Comparison of ENCODE assay signal across 1 cellular context in the genomic region with DNA sequence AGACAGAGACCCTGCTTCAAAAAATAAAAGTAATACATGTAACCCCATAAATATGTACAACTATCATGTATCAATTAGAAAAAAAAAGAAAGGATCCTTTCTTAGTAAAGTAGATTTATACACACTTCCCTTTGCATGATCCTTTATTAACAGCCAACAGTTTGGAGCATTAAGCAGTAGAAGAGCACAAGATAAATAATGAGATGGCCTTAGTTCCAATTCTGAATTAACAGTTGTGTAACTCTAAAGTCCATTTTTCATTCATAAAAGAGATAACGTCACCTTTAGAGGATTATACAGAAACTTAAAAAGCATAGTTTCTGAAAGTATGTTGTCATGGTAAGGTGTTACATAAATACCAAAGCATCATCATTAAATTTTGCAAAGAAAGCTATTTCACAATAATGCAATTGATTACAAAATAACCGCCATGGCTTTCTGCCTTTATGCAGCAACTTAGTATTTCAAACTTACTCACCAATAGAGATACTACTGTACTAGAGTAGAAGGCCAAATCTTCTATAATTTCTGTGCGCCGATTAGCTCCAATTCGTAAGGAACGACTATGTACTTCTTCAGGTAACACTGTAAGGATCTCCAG.
A peak's percentile ranks its signal among the peaks of the same experiment; 100 is the strongest.
TF ChIP-seq lines count a peak whose summit lies in the region.

No MANE protein-coding gene starts in this region.

TF ChIP-seq in IMR-90, 13 proteins besides CTCF, POLR2A, EP300 and RAD21:
- peak; percentile 66 for TF ChIP-seq CEBPB (IDR thresholded peaks at IDR 0.05; ENCODE audit: low read depth, low read length)
- no peak for TF ChIP-seq RCOR1 (IDR thresholded peaks at IDR 0.05; ENCODE audit: insufficient replicate concordance, low read length)
- no peak for TF ChIP-seq NFE2L2 (IDR thresholded peaks at IDR 0.05; ENCODE audit: low read depth, low read length)
